19 cellular contexts compared by ENCODE assay signal in the genomic region with DNA sequence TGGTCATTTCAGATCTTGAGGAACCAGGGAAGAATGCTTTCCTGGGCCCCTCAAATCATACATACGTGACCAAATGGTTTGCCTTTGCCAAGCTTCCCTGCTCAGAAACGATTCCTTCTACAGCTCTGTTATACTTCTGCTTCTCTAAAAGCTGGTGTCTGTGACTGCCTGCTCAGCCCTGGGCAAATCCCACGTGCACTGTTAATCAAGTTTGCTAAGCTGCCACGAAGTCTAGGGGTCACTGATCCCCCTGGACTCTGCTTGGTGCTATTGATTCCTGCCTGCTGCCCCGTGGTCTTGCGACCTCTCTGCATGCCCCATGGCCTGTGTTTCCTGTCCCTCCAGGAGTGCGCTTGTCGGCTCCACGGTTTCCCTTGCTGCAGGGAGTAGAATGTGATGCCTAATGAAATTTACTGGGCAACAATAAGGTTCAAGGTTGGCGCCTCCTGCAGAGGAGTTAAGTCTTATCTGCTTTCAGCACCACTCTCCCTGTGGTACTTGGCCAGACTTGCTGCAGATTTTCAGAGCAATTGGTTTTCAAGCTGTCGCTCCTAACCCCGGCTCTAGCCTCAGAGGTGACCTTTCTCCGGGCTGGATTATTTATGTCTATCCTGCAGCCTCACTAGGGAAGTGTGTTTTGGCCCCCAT.
A peak's percentile ranks its signal among the peaks of the same experiment; 100 is the strongest.
DNase-seq lines count a peak whose midpoint lies in the region; ATAC-seq, FAIRE-seq and TF ChIP-seq lines count a peak whose summit lies in the region.
"Had no signal": no experiment of that assay in that cellular context is flagged by ENCODE, and none has a peak within 500 bp of the region (broad histone marks: within the 10 kb centered on the region; RNA-seq: fewer than 3 reads in every experiment).

No MANE protein-coding gene starts in this region.

- CTCF ChIA-PET in H1 (lab: Charles Lee; ENCODE audit: partially characterized antibody) = interaction anchor here (0.8 to 2.5 kb wide), 3 partner anchors 11 to 37 kb away, joined by 3 to 8 read pairs (median 4); no protein-coding TSS in a partner anchor

- H2BK12ac ChIP-seq in H1 (ENCODE audit: low read depth, low read length) = no peak overlapping the region

- no peak overlapping the region for H3K27ac Mint-ChIP-seq in CD14-positive monocyte
- H3K27ac Mint-ChIP-seq: activated CD4-positive, alpha-beta memory T cell treated with anti-CD3 and anti-CD28 coated beads for 36 hours; dendritic cell treated with granulocyte-macrophage colony-stimulating factor and Interleukin-4, amounts not matched to agents 40 ng/mL and 50 ng/mL, for 4 days had no signal

- H3K27me3 Mint-ChIP-seq in CD14-positive monocyte (ENCODE audit: low read depth in 3 of 3) = peaks cover 0 to 5% (median 1%) of the 10 kb centered on the region in 3 donors
- H3K27me3 Mint-ChIP-seq: activated CD4-positive, alpha-beta memory T cell treated with anti-CD3 and anti-CD28 coated beads for 36 hours had no signal

- peaks cover 0 to 6% (median 4%) of the 10 kb centered on the region in 7 donors for H3K9me3 Mint-ChIP-seq in CD14-positive monocyte

- intact Hi-C loops in adrenal gland (cut with DNase I) (no loop called here), spleen (cut with DNase I; ENCODE audit: low total_unique reads) (no loop called here), CD14-positive monocyte (cut with micrococcal nuclease) (no loop called here), mucosa of descending colon (cut with DNase I, micrococcal nuclease) (no loop called here)

- H4K20me1 ChIP-seq in H1 (replicated peaks in 1 of 2; ENCODE audit: control insufficient read depth in 1 of 2, insufficient read depth in 2 of 2, low read length in 2 of 2) = no peaks in the 10 kb centered on the region

- H2BK120ac ChIP-seq in H1 (replicated peaks; ENCODE audit: low read depth, low read length) = no peak overlapping the region

- ATAC-seq in left lobe of liver (peak; percentile 65), GM21717 (IDR thresholded peaks at IDR 0.05; ENCODE audit: unreplicated experiment) (no peak), mucosa of descending colon (no peak)

- no peak overlapping the region for H3K4me3 Mint-ChIP-seq in CD14-positive monocyte
- H3K4me3 Mint-ChIP-seq: activated CD4-positive, alpha-beta memory T cell treated with anti-CD3 and anti-CD28 coated beads for 36 hours; dendritic cell treated with granulocyte-macrophage colony-stimulating factor and Interleukin-4, amounts not matched to agents 40 ng/mL and 50 ng/mL, for 4 days had no signal

- H2BK20ac ChIP-seq in H1 (ENCODE audit: low read length) = no peak overlapping the region

- no peak overlapping the region for H2BK15ac ChIP-seq in H1 (ENCODE audit: low read length)

- DNase-seq in adrenal gland = peak; percentile 16 to 64 (median 28)
- DNase-seq in H1 (ENCODE audit: low read depth in 1 of 2, low spot score in 2 of 2) = no peak
- no peak for DNase-seq in left lobe of liver (ENCODE audit: low spot score)
- DNase-seq in spleen = peak; percentile 83
- DNase-seq in CD14-positive monocyte (ENCODE audit: low spot score) = no peak
- no peak for DNase-seq in mucosa of descending colon
- DNase-seq: activated CD4-positive, alpha-beta memory T cell treated with anti-CD3 and anti-CD28 coated beads for 36 hours; activated naive CD4-positive, alpha-beta T cell treated with Interleukin-2 at 50 U/mL for 16 hours; activated T-cell treated with anti-CD3 and anti-CD28 coated beads, Interleukin-2, amount 50 U/mL, for 1 hour; Caco-2; KBM-7; kidney; NCI-H2081 treated with DMSO at 0.1 percent for 48 hours; stimulated activated CD4-positive, alpha-beta T cell treated with anti-CD3 and anti-CD28 coated beads, Interleukin-4, amount 100 ng/mL, for 4 hours; substantia nigra had no signal

- H3K4me1 Mint-ChIP-seq in CD14-positive monocyte = no peaks in the 10 kb centered on the region

- peak overlapping the region; percentile 36; the same call in 1 of the 2 replicates for H2AFZ ChIP-seq in H1 (ENCODE audit: low read length)
- H2AFZ ChIP-seq: hepatocyte had no signal

- POLR2A ChIA-PET in H1 (lab: Charles Lee; ENCODE audit: partially characterized antibody) = interaction anchor here (0.7 kb wide), 1 partner anchor 205 kb away, joined by 5 read pairs; no protein-coding TSS in a partner anchor

- no peak overlapping the region for H4K91ac ChIP-seq in H1 (replicated peaks; ENCODE audit: insufficient read length, low read length)

- H3K79me1 ChIP-seq in H1 (ENCODE audit: low read depth, low read length) = no peaks in the 10 kb centered on the region

- no peaks in the 10 kb centered on the region for H3K36me3 Mint-ChIP-seq in CD14-positive monocyte
- H3K36me3 Mint-ChIP-seq: activated CD4-positive, alpha-beta memory T cell treated with anti-CD3 and anti-CD28 coated beads for 36 hours had no signal

- H3K36me3 ChIP-seq in adrenal gland (replicated peaks in 1 of 2) (no peaks in the 10 kb centered on the region), H1 (ENCODE audit: control insufficient read depth in 2 of 4, insufficient read depth in 4 of 4, low read length in 3 of 4) (no peaks in the 10 kb centered on the region), spleen (no peaks in the 10 kb centered on the region), mucosa of descending colon (ENCODE audit: low read depth) (no peaks in the 10 kb centered on the region)

- no peak overlapping the region for H3K14ac ChIP-seq in H1 (ENCODE audit: insufficient read length)

- WGBS in adrenal gland, 4 donors = 27 to 31% (median 30%) methylated on average over 10 to 13 of the region's 13 CpGs
- WGBS in H1 (ENCODE audit: extremely low coverage in 1 of 2, insufficient coverage in 1 of 2, insufficient read length in 1 of 2, insufficient replicate concordance in 2 of 2, low coverage in 1 of 2, low lambda C conversion rate in 2 of 2, missing lambda C conversion rate in 1 of 2), 2 experiments = 79% methylated on average over 13 of the region's 13 CpGs; no CpG with 5 or more reads in 1 of the 2 experiments
- 18 to 35% (median 28%) methylated on average over 12 to 13 of the region's 13 CpGs for WGBS in spleen, 5 donors

- H3K56ac ChIP-seq in H1 (replicated peaks; ENCODE audit: insufficient read length, low read depth, low read length) = no peak overlapping the region

- no peak overlapping the region for H4K5ac ChIP-seq in H1 (ENCODE audit: insufficient read length, low read depth, low read length)

- no peaks in the 10 kb centered on the region for H3K23me2 ChIP-seq in H1 (ENCODE audit: low read depth, low read length)

- H3K23ac ChIP-seq in H1 (ENCODE audit: insufficient read length) = no peak overlapping the region

- TF ChIP-seq CTCF in adrenal gland (IDR thresholded peaks at IDR 0.05) (no peak), H1 (IDR thresholded peaks at IDR 0.05; ENCODE audit: control extremely low read depth in 1 of 3, insufficient read depth in 1 of 3, low read depth in 1 of 3, low read length in 3 of 3) (no peak), spleen (IDR thresholded peaks at IDR 0.05 in 8 of 11, conservative IDR thresholded peaks at IDR 0.05 in 3 of 11) (no peak), CD14-positive monocyte (IDR thresholded peaks at IDR 0.05) (no peak), mucosa of descending colon (IDR thresholded peaks at IDR 0.05) (no peak)

- H3K18ac ChIP-seq in H1 (ENCODE audit: extremely low read depth, low read length) = no peak overlapping the region

- H3K9ac ChIP-seq in H1 (replicated peaks in 1 of 4; ENCODE audit: extremely low read depth in 1 of 4, low read depth in 3 of 4, low read length in 3 of 4) = no peak overlapping the region

- H2BK5ac ChIP-seq in H1 (ENCODE audit: low read depth, low read length) = no peak overlapping the region

- H3K4me2 ChIP-seq in H1 (ENCODE audit: insufficient read depth in 1 of 2, low read depth in 2 of 2, low read length in 2 of 2) = no peak overlapping the region
- H3K4me2 ChIP-seq: hepatocyte had no signal

- TF ChIP-seq POLR2A in adrenal gland (IDR thresholded peaks at IDR 0.05) = no peak
- no peak for TF ChIP-seq POLR2A in H1 (IDR thresholded peaks at IDR 0.05; ENCODE audit: control extremely low read depth in 1 of 2, low read depth in 2 of 2, low read length in 2 of 2)
- TF ChIP-seq POLR2A in spleen (IDR thresholded peaks at IDR 0.05) = no peak

- FAIRE-seq in H1 (lab: Jason Lieb, UNC) = no peak
- FAIRE-seq: kidney had no signal

- H2AK5ac ChIP-seq in H1 (ENCODE audit: low read depth, low read length) = no peak overlapping the region

- no peaks in the 10 kb centered on the region for H3K4me1 ChIP-seq in adrenal gland (replicated peaks in 1 of 2)
- H3K4me1 ChIP-seq in H1 (replicated peaks in 1 of 4; ENCODE audit: control insufficient read depth in 3 of 4, insufficient read depth in 4 of 4, low read length in 3 of 4) = peaks cover 3 to 10% (median 7%) of the 10 kb centered on the region in 4 experiments; a peak in 6 of 7 replicates
- peaks cover 0 to 11% (median 0%) of the 10 kb centered on the region in 6 donors for H3K4me1 ChIP-seq in spleen
- no peaks in the 10 kb centered on the region for H3K4me1 ChIP-seq in mucosa of descending colon (ENCODE audit: low read depth)
- H3K4me1 ChIP-seq: Caco-2 had no signal

- H4K8ac ChIP-seq in H1 (ENCODE audit: extremely low read depth, insufficient read depth, low read length) = no peak overlapping the region

- no peak overlapping the region for H3K4ac ChIP-seq in H1 (replicated peaks; ENCODE audit: insufficient read length, low read depth, low read length)

- no peak overlapping the region for H3K27ac ChIP-seq in adrenal gland
- no peak overlapping the region for H3K27ac ChIP-seq in H1 (ENCODE audit: low read depth, low read length)
- peak overlapping the region in 1 of 8 donors; percentile 19 for H3K27ac ChIP-seq in spleen
- H3K27ac ChIP-seq: hepatocyte, skin epidermis had no signal

- no peak; a peak in 1 of 4 replicates for TF ChIP-seq RAD21 in H1 (IDR thresholded peaks at IDR 0.05 in 1 of 2, conservative IDR thresholded peaks at IDR 0.05 in 1 of 2; ENCODE audit: low read depth in 2 of 2, low read length in 2 of 2)

- H3K4me3 ChIP-seq in adrenal gland (no peak overlapping the region), H1 (ENCODE audit: extremely low read depth in 1 of 4, insufficient read depth in 2 of 4, low read depth in 3 of 4, low read length in 4 of 4) (no peak overlapping the region), spleen (no peak overlapping the region), mucosa of descending colon (no peak overlapping the region)
- H3K4me3 ChIP-seq: hepatocyte, skin epidermis had no signal

- no peaks in the 10 kb centered on the region for H3K27me3 ChIP-seq in adrenal gland
- H3K27me3 ChIP-seq in H1 (replicated peaks in 1 of 4; ENCODE audit: control insufficient read depth in 3 of 4, extremely low read depth in 1 of 4, insufficient read depth in 3 of 4, low read length in 3 of 4) = no peaks in the 10 kb centered on the region
- H3K27me3 ChIP-seq in spleen (replicated peaks in 1 of 7) = no peaks in the 10 kb centered on the region
- H3K27me3 ChIP-seq: hepatocyte had no signal

- no peaks in the 10 kb centered on the region for H3K79me2 ChIP-seq in H1 (ENCODE audit: control insufficient read depth in 1 of 2, insufficient read depth in 2 of 2, low read length in 2 of 2)
- H3K79me2 ChIP-seq: hepatocyte had no signal

- TF ChIP-seq EP300 in H1 (IDR thresholded peaks at IDR 0.05; ENCODE audit: borderline replicate concordance in 1 of 2, low read depth in 2 of 2, low read length in 2 of 2) = no peak

- no peaks in the 10 kb centered on the region for H3K9me3 ChIP-seq in adrenal gland (replicated peaks in 1 of 3)
- H3K9me3 ChIP-seq in H1 (ENCODE audit: insufficient read depth in 2 of 2, low read depth in 1 of 2, low read length in 1 of 2) = peaks cover 6 to 9% of the 10 kb centered on the region in 2 experiments; a peak in 1 of 4 replicates
- peaks cover 0 to 22% (median 20%) of the 10 kb centered on the region in 8 donors for H3K9me3 ChIP-seq in spleen
- H3K9me3 ChIP-seq in mucosa of descending colon = peaks cover 7% of the 10 kb centered on the region

Comparison
In these comparisons a context has a peak if more than half of its experiments do, and no peak if none do; other contexts are left out.
1. DNase-seq: peak in adrenal gland (7 of 7) and spleen (single experiment); none in H1 (0 of 2), left lobe of liver (single experiment), CD14-positive monocyte (single experiment) and mucosa of descending colon (0 of 3).